In genomic region chr13:50867641-50867952, GRCh38 we compare ENCODE assay signal across 19 cellular contexts. TPM values are rescaled to one million over a fixed set of nuclear protein-coding genes. Genes with fewer than 3 reads are reported as not detected.
DNase-seq lines count a peak whose midpoint lies in the region; ATAC-seq and TF ChIP-seq lines count a peak whose summit lies in the region.
"Had no signal": no experiment of that assay in that cellular context is flagged by ENCODE, and none has a peak within 500 bp of the region (broad histone marks: within the 10 kb centered on the region; RNA-seq: fewer than 3 reads in every experiment).

No MANE protein-coding gene starts in this region.

- H3K36me3 Mint-ChIP-seq in central memory CD8-positive, alpha-beta T cell (ENCODE audit: insufficient read depth): no peaks in the 10 kb centered on the region
- no peaks in the 10 kb centered on the region for H3K36me3 Mint-ChIP-seq in neural progenitor cell

- H3K9me2 ChIP-seq in OCI-LY1 (ENCODE audit: low read depth, low read length): no peaks in the 10 kb centered on the region

- no peaks in the 10 kb centered on the region for H3K79me2 ChIP-seq in DND-41 (ENCODE audit: insufficient read depth, low read length)
- no peaks in the 10 kb centered on the region for H3K79me2 ChIP-seq in OCI-LY1 (ENCODE audit: insufficient read depth, low read length)
- H3K79me2 ChIP-seq in neural progenitor cell (ENCODE audit: low read depth): no peaks in the 10 kb centered on the region

- no peak overlapping the region for H3K4me3 Mint-ChIP-seq in central memory CD8-positive, alpha-beta T cell
- no peak overlapping the region for H3K4me3 Mint-ChIP-seq in neural progenitor cell
- H3K4me3 Mint-ChIP-seq: CD4-positive, alpha-beta T cell; IgD-negative memory B cell had no signal

- H3K4me1 Mint-ChIP-seq in central memory CD8-positive, alpha-beta T cell: no peaks in the 10 kb centered on the region
- peaks cover 9% of the 10 kb centered on the region for H3K4me1 Mint-ChIP-seq in neural progenitor cell

- H4K20me1 ChIP-seq in DND-41 (ENCODE audit: insufficient read depth, low read length) (no peaks in the 10 kb centered on the region), OCI-LY1 (ENCODE audit: insufficient read depth, low read length) (no peaks in the 10 kb centered on the region), neural progenitor cell (ENCODE audit: low read depth) (no peaks in the 10 kb centered on the region)

- H3K4me2 ChIP-seq in DND-41 (ENCODE audit: insufficient read depth, low read length) (no peak overlapping the region), OCI-LY1 (ENCODE audit: low read length) (no peak overlapping the region), neural progenitor cell (no peak overlapping the region)

- TF ChIP-seq CTCF in DND-41 (IDR thresholded peaks at IDR 0.05; ENCODE audit: borderline replicate concordance, extremely low read depth, low read length, poor library complexity, severe bottlenecking): no peak
- no peak for TF ChIP-seq CTCF in OCI-LY1 (IDR thresholded peaks at IDR 0.05; ENCODE audit: low read length)
- TF ChIP-seq CTCF in neural progenitor cell (IDR thresholded peaks at IDR 0.05): no peak

- peak overlapping the region; percentile 38 for H3K27ac Mint-ChIP-seq in central memory CD8-positive, alpha-beta T cell (ENCODE audit: low read depth)
- no peak overlapping the region for H3K27ac Mint-ChIP-seq in neural progenitor cell
- H3K27ac Mint-ChIP-seq: CD4-positive, alpha-beta T cell; IgD-negative memory B cell had no signal

- H3K4me3 ChIP-seq in DND-41 (ENCODE audit: low read depth in 1 of 2, low read length in 2 of 2) (no peak overlapping the region), OCI-LY1 (ENCODE audit: low read depth, low read length, poor library complexity, severe bottlenecking) (no peak overlapping the region), neural progenitor cell (no peak overlapping the region)

- peaks cover 53% of the 10 kb centered on the region for H3K4me1 ChIP-seq in DND-41 (ENCODE audit: insufficient read depth, low read length)
- peaks cover 10% of the 10 kb centered on the region for H3K4me1 ChIP-seq in OCI-LY1 (ENCODE audit: insufficient read depth, low read length, severe bottlenecking)
- H3K4me1 ChIP-seq in neural progenitor cell: peaks cover 6% of the 10 kb centered on the region

- peak; percentile 75 for ATAC-seq in DND-41 (ENCODE audit: insufficient read depth, low read depth)
- ATAC-seq in central memory CD8-positive, alpha-beta T cell (replicated peaks; ENCODE audit: extremely low read depth, poor library complexity, severe bottlenecking): no peak
- ATAC-seq in GM21723 (IDR thresholded peaks at IDR 0.05; ENCODE audit: unreplicated experiment): no peak
- ATAC-seq in GM19455 (IDR thresholded peaks at IDR 0.05; ENCODE audit: unreplicated experiment): no peak
- ATAC-seq: HCT116 had no signal

- H3K9me3 ChIP-seq in DND-41 (ENCODE audit: insufficient read depth, low read length, severe bottlenecking): no peaks in the 10 kb centered on the region
- H3K9me3 ChIP-seq in OCI-LY1 (ENCODE audit: low read length): peaks cover under 1% of the 10 kb centered on the region; the same call in 1 of the 2 replicates
- H3K9me3 ChIP-seq in neural progenitor cell (ENCODE audit: low read depth): peaks cover under 1% of the 10 kb centered on the region

- H3K27me3 ChIP-seq in DND-41 (ENCODE audit: insufficient read depth, low read length, poor library complexity): no peaks in the 10 kb centered on the region
- no peaks in the 10 kb centered on the region for H3K27me3 ChIP-seq in OCI-LY1 (ENCODE audit: insufficient read depth, low read length)
- H3K27me3 ChIP-seq in neural progenitor cell: no peaks in the 10 kb centered on the region

- H3K27me3 Mint-ChIP-seq in central memory CD8-positive, alpha-beta T cell: peaks cover 20% of the 10 kb centered on the region
- H3K27me3 Mint-ChIP-seq in neural progenitor cell (ENCODE audit: insufficient read depth, low read depth): no peaks in the 10 kb centered on the region
- H3K27me3 Mint-ChIP-seq: CD4-positive, alpha-beta T cell had no signal

- H3K27ac ChIP-seq in DND-41 (ENCODE audit: low read length) (peak overlapping the region; percentile 58), OCI-LY1 (ENCODE audit: low read depth, low read length, poor library complexity, severe bottlenecking) (no peak overlapping the region), neural progenitor cell (no peak overlapping the region)

- H2AFZ ChIP-seq in DND-41 (ENCODE audit: low read depth, low read length): peak overlapping the region; percentile 48
- peak overlapping the region; percentile 22; the same call in 1 of the 2 replicates for H2AFZ ChIP-seq in OCI-LY1 (ENCODE audit: low read length)
- peak overlapping the region; percentile 32 for H2AFZ ChIP-seq in neural progenitor cell (replicated peaks)

- DNase-seq in DND-41 (peak; percentile 37), neural progenitor cell (ENCODE audit: low spot score) (peak; percentile 17), amniotic stem cell (lab: John Stamatoyannopoulos, UW) (no peak)
- no peak for DNase-seq in central memory CD8-positive, alpha-beta T cell (ENCODE audit: low spot score in 2 of 2)
- DNase-seq in activated naive CD4-positive, alpha-beta T cell treated with anti-CD3 and anti-CD28 coated beads, Interleukin-2, amount 50 U/mL, for 16 hours: no peak
- DNase-seq: ACHN; C1 segment of cervical spinal cord; Calu3; CD4-positive, alpha-beta T cell; DMS79; EL had no signal

- H3K36me3 ChIP-seq in DND-41 (ENCODE audit: insufficient read depth, low read length): no peaks in the 10 kb centered on the region
- H3K36me3 ChIP-seq in OCI-LY1 (ENCODE audit: insufficient read depth, low read length): no peaks in the 10 kb centered on the region
- no peaks in the 10 kb centered on the region for H3K36me3 ChIP-seq in neural progenitor cell

- H3K9ac ChIP-seq in DND-41 (ENCODE audit: low read depth, low read length): peak overlapping the region; percentile 20; the same call in 1 of the 2 replicates
- no peak overlapping the region for H3K9ac ChIP-seq in OCI-LY1 (ENCODE audit: low read length)
- no peak overlapping the region for H3K9ac ChIP-seq in neural progenitor cell

- H3F3A ChIP-seq in OCI-LY1 (ENCODE audit: insufficient read depth, low read length) (no peaks in the 10 kb centered on the region), neural progenitor cell (ENCODE audit: low read depth) (no peaks in the 10 kb centered on the region)

- no peaks in the 10 kb centered on the region for H3K9me3 Mint-ChIP-seq in central memory CD8-positive, alpha-beta T cell
- H3K9me3 Mint-ChIP-seq in neural progenitor cell: peaks cover 7% of the 10 kb centered on the region
- H3K9me3 Mint-ChIP-seq: CD4-positive, alpha-beta T cell had no signal

RNA-seq across cellular contexts. Expression of gene DLEU7, which starts 24.1 kb away (rescaled TPM):
- 0.25 TPM in 1 of 2 replicates, not detected in the other for total RNA-seq in neural progenitor cell (ENCODE audit: low replicate concordance)
- total RNA-seq: A172; Calu3; CD4-positive, alpha-beta T cell; H4; HT1080 had no signal

RNA-seq across cellular contexts. Expression of gene RNASEH2B, which starts 42.0 kb away (rescaled TPM):
- total RNA-seq in neural progenitor cell (ENCODE audit: low replicate concordance): 41.0 and 57.5 TPM in 2 replicates

Comparison
In these comparisons a context has a peak if more than half of its experiments do, and no peak if none do; other contexts are left out.
1. DNase-seq: peak in DND-41 (single experiment) and neural progenitor cell (single experiment); none in central memory CD8-positive, alpha-beta T cell (0 of 2), amniotic stem cell (single experiment) and activated naive CD4-positive, alpha-beta T cell treated with anti-CD3 and anti-CD28 coated beads, Interleukin-2, amount 50 U/mL, for 16 hours (single experiment).
2. Peak in every context shown above with its lines, with median percentiles within 50 percentile points of each other: H2AFZ ChIP-seq.